Comparison of ENCODE assay signal across 10 cellular contexts in genomic region chr1:206633708-206634121, GRCh38. TPM values are rescaled to one million over a fixed set of nuclear protein-coding genes. Genes with fewer than 3 reads are reported as not detected.
DNase-seq lines count a peak whose midpoint lies in the region; ATAC-seq and TF ChIP-seq lines count a peak whose summit lies in the region.
"Had no signal": no experiment of that assay in that cellular context is flagged by ENCODE, and none has a peak within 500 bp of the region (broad histone marks: within the 10 kb centered on the region; RNA-seq: fewer than 3 reads in every experiment).

No MANE protein-coding gene starts in this region.

- peaks cover 32 to 55% (median 49%) of the 10 kb centered on the region in 10 experiments for H3K4me1 ChIP-seq in BLaER1 treated with 17β-estradiol and CSF1 and Interleukin-3, amounts not matched to agents 10 nM and 100 nM
- peaks cover 4 to 50% (median 20%) of the 10 kb centered on the region in 3 donors for H3K4me1 ChIP-seq in esophagus squamous epithelium

- peak overlapping the region in 4 of 11 experiments; percentile 4 to 92 (median 14); a peak in 5 of 22 replicates for H3K27ac ChIP-seq in BLaER1 treated with 17β-estradiol and CSF1 and Interleukin-3, amounts not matched to agents 10 nM and 100 nM
- H3K27ac ChIP-seq in esophagus squamous epithelium: peak overlapping the region; percentile 48 to 86 (median 62)

- H3K36me3 ChIP-seq in BLaER1 treated with 17β-estradiol and CSF1 and Interleukin-3, amounts not matched to agents 10 nM and 100 nM: peaks cover 0 to 16% (median 10%) of the 10 kb centered on the region in 11 experiments; a peak in 16 of 22 replicates
- no peaks in the 10 kb centered on the region for H3K36me3 ChIP-seq in esophagus squamous epithelium
- H3K36me3 ChIP-seq: SJCRH30 had no signal

- TF ChIP-seq POLR2A in esophagus squamous epithelium (IDR thresholded peaks at IDR 0.05): no peak

- peak overlapping the region in 6 of 11 experiments; percentile 4 to 89 (median 32); a peak in 8 of 22 replicates for H3K9ac ChIP-seq in BLaER1 treated with 17β-estradiol and CSF1 and Interleukin-3, amounts not matched to agents 10 nM and 100 nM

- TF ChIP-seq CTCF in esophagus squamous epithelium (IDR thresholded peaks at IDR 0.05) (no peak), omental fat pad (IDR thresholded peaks at IDR 0.05) (no peak)

- H4K20me1 ChIP-seq in BLaER1 treated with 17β-estradiol and CSF1 and Interleukin-3, amounts not matched to agents 10 nM and 100 nM: peaks cover 0 to 31% (median 9%) of the 10 kb centered on the region in 11 experiments; a peak in 9 of 22 replicates

- DNase-seq in RKO (ENCODE audit: low spot score) (peak; percentile 94), esophagus squamous epithelium (lab: John Stamatoyannopoulos, UW) (no peak), omental fat pad (ENCODE audit: low spot score) (no peak), left colon (no peak), iPS-NIHi11 (ENCODE audit: low spot score) (no peak)

- H3K9me3 ChIP-seq in BLaER1 treated with 17β-estradiol and CSF1 and Interleukin-3, amounts not matched to agents 10 nM and 100 nM (replicated peaks in 1 of 11): no peaks in the 10 kb centered on the region
- no peaks in the 10 kb centered on the region for H3K9me3 ChIP-seq in esophagus squamous epithelium
- H3K9me3 ChIP-seq: SJCRH30 had no signal

- ATAC-seq in omental fat pad (ENCODE audit: low FRiP score) (peak; percentile 74), HG02610 (IDR thresholded peaks at IDR 0.05; ENCODE audit: unreplicated experiment) (no peak), left colon (no peak), HG03565 (IDR thresholded peaks at IDR 0.05; ENCODE audit: unreplicated experiment) (no peak)

- H3K4me3 ChIP-seq in BLaER1 treated with 17β-estradiol and CSF1 and Interleukin-3, amounts not matched to agents 10 nM and 100 nM: no peak overlapping the region
- H3K4me3 ChIP-seq in esophagus squamous epithelium: no peak overlapping the region
- H3K4me3 ChIP-seq: K562 had no signal

- no peaks in the 10 kb centered on the region for H3K27me3 ChIP-seq in BLaER1 treated with 17β-estradiol and CSF1 and Interleukin-3, amounts not matched to agents 10 nM and 100 nM
- no peaks in the 10 kb centered on the region for H3K27me3 ChIP-seq in esophagus squamous epithelium
- H3K27me3 ChIP-seq: SJCRH30 had no signal

- intact Hi-C loops in esophagus squamous epithelium (cut with DNase I) (loop anchor here (5.0 kb wide), 1 partner anchor 34 kb away; no protein-coding TSS in a partner anchor), left colon (cut with DNase I, micrococcal nuclease) (loop anchor here in 1 of 2 donors (2.0 to 10.0 kb wide), 2 partner anchors 31 to 281 kb away; no protein-coding TSS in a partner anchor)

- peak overlapping the region in 10 of 11 experiments; percentile 6 to 96 (median 89); a peak in 16 of 22 replicates for H3K4me2 ChIP-seq in BLaER1 treated with 17β-estradiol and CSF1 and Interleukin-3, amounts not matched to agents 10 nM and 100 nM

- WGBS in esophagus squamous epithelium, 2 donors: 28 to 30% methylated on average over 7 to 8 of the region's 9 CpGs

RNA-seq across cellular contexts. Expression of gene DYRK3, which starts 1.6 kb away (rescaled TPM):
- 1 to 10 TPM; 2.5 to 9.1 (median 4.0) TPM for total RNA-seq in esophagus squamous epithelium
- 10 to 100 TPM; 14.3 to 73.3 (median 39.4) TPM for total RNA-seq in omental fat pad
- total RNA-seq in left colon: 1 to 10 TPM in 1 of 2 donors, under 1 TPM in 1; 0.58 to 1.2 TPM

RNA-seq across cellular contexts. Expression of gene EIF2D, which starts 21.4 kb away (rescaled TPM):
- 10 to 100 TPM; 26.8 to 54.4 (median 42.2) TPM for total RNA-seq in esophagus squamous epithelium
- 10 to 100 TPM; 38.4 to 55.8 (median 50.4) TPM for total RNA-seq in omental fat pad
- 10 to 100 TPM; 35.5 to 38.4 TPM for total RNA-seq in left colon

RNA-seq across cellular contexts. Expression of gene MAPKAPK2, which starts 51.0 kb away (rescaled TPM):
- total RNA-seq in esophagus squamous epithelium: 10 to 100 TPM; 37.8 to 50.7 (median 43.2) TPM
- 100 to 1,000 TPM in 1 of 4 donors, 10 to 100 TPM in 3; 52.0 to 151 (median 79.9) TPM for total RNA-seq in omental fat pad
- 10 to 100 TPM; 62.5 to 80.8 TPM for total RNA-seq in left colon
